36 cellular contexts compared by ENCODE assay signal in genomic region chr20:32072168-32072721, GRCh38. TPM values are rescaled to one million over a fixed set of nuclear protein-coding genes. Genes with fewer than 3 reads are reported as not detected.
DNase-seq lines count a peak whose midpoint lies in the region; ATAC-seq, FAIRE-seq and TF ChIP-seq lines count a peak whose summit lies in the region.
"Had no signal": no experiment of that assay in that cellular context is flagged by ENCODE, and none has a peak within 500 bp of the region (broad histone marks: within the 10 kb centered on the region; RNA-seq: fewer than 3 reads in every experiment).

No MANE protein-coding gene starts in this region.

- H3K9me3 ChIP-seq in HAP-1: no peaks in the 10 kb centered on the region
- H3K9me3 ChIP-seq: A549, Peyer's patch, upper lobe of left lung had no signal

- DNase-seq in AG10803 (ENCODE audit: low read depth) (peak; percentile 15), HAP-1 (ENCODE audit: low spot score in 2 of 2) (peak; percentile 84 to 98), NCI-H82 treated with DMSO at 0.1 percent for 48 hours (lab: John Stamatoyannopoulos, UW; ENCODE audit: unreplicated experiment) (peak; percentile 22), RCC 7860 (ENCODE audit: low spot score) (no peak), NCI-H1694 (lab: John Stamatoyannopoulos, UW) (no peak)
- DNase-seq in activated naive CD4-positive, alpha-beta T cell treated with Interleukin-2 at 50 U/mL for 16 hours: no peak
- DNase-seq in activated effector memory CD4-positive, alpha-beta T cell treated with anti-CD3 and anti-CD28 coated beads, Interleukin-2, amount 50 U/mL, for 16 hours: no peak
- DNase-seq: activated B cell treated with CpG ODN at 0.5 μM for 24 hours; activated CD4-positive, alpha-beta T cell treated with anti-CD3 and anti-CD28 coated beads, Interleukin-2, amount 10 ng/mL, durations not matched to agents 7 days and 5 days; activated effector memory CD4-positive, alpha-beta T cell treated with Interleukin-2 at 50 U/mL for 16 hours; activated naive CD8-positive, alpha-beta T cell treated with anti-CD3 and anti-CD28 coated beads, Interleukin-2, amount 10 ng/mL, durations not matched to agents 7 days and 5 days; activated T-cell treated with anti-CD3 and anti-CD28 coated beads, Interleukin-2, amount 50 U/mL, for 1 hour; AML-193; CD8-positive, alpha-beta T cell; effector memory CD4-positive, alpha-beta T cell; HCEC 1CT; immature natural killer cell; Kasumi-1; left colon; NCI-H1436 treated with DMSO at 0.1 percent for 48 hours; NCI-H524 treated with DMSO at 0.1 percent for 48 hours; Peyer's patch; SHP77 treated with DMSO at 0.1 percent for 48 hours; stimulated activated naive CD4-positive, alpha-beta T cell had no signal

- H3K4me3 ChIP-seq in AG10803 (ENCODE audit: low read length) (no peak overlapping the region), HAP-1 (no peak overlapping the region)
- H3K4me3 ChIP-seq: A549, Peyer's patch, smooth muscle cell, upper lobe of left lung had no signal

- in situ Hi-C loops in HAP-1 (cut with MboI; ENCODE audit: low sequenced_read_pairs): no loop called here

- H3K36me3 ChIP-seq in HAP-1 (replicated peaks): no peaks in the 10 kb centered on the region
- H3K36me3 ChIP-seq: Peyer's patch had no signal

- peak; percentile 71 for ATAC-seq in esophagus mucosa
- ATAC-seq: A549; CD8-positive, alpha-beta T cell; left colon; natural killer cell treated with Interleukin-12 subunit alpha and Interleukin-12 subunit beta and Interleukin-15 and Interleukin-18, amount 100 ng/mL, for 72 hours had no signal

- peaks cover 21% of the 10 kb centered on the region for H3K4me1 ChIP-seq in HAP-1
- H3K4me1 ChIP-seq: A549, Peyer's patch had no signal

- no peak for TF ChIP-seq CTCF in AG10803 (conservative IDR thresholded peaks at IDR 0.05; ENCODE audit: low read length)

- H3K27me3 ChIP-seq in HAP-1 (ENCODE audit: low read depth): no peaks in the 10 kb centered on the region
- H3K27me3 ChIP-seq: Peyer's patch, upper lobe of left lung had no signal

- FAIRE-seq in RCC 7860 (lab: Jason Lieb, UNC): no peak
- FAIRE-seq: A549, bronchial epithelial cell, colon, GM12892 had no signal

RNA-seq across cellular contexts. Expression of gene HCK, which starts 20.2 kb away (rescaled TPM):
- 2.9 TPM for total RNA-seq in esophagus mucosa
- total RNA-seq: activated CD4-positive, alpha-beta T cell treated with anti-CD3 and anti-CD28 coated beads, Interleukin-2, amount 10 ng/mL, durations not matched to agents 7 days and 5 days; epithelial cell of proximal tubule; lung microvascular endothelial cell; osteocyte; renal cortical epithelial cell had no signal

RNA-seq across cellular contexts. Expression of gene TM9SF4, which starts 37.3 kb away (rescaled TPM):
- 42.4 TPM for total RNA-seq in esophagus mucosa

Comparison
In these comparisons a context has a peak if more than half of its experiments do, and no peak if none do; other contexts are left out.
1. DNase-seq: peak in AG10803 (single experiment), HAP-1 (2 of 2) and NCI-H82 treated with DMSO at 0.1 percent for 48 hours (single experiment); none in activated naive CD4-positive, alpha-beta T cell treated with Interleukin-2 at 50 U/mL for 16 hours (single experiment), RCC 7860 (single experiment), NCI-H1694 (single experiment) and activated effector memory CD4-positive, alpha-beta T cell treated with anti-CD3 and anti-CD28 coated beads, Interleukin-2, amount 50 U/mL, for 16 hours (single experiment).